11 cellular contexts compared by ENCODE assay signal in genomic region chr5:119321569-119322311, GRCh38. TPM values are rescaled to one million over a fixed set of nuclear protein-coding genes. Genes with fewer than 3 reads are reported as not detected.
DNase-seq lines count a peak whose midpoint lies in the region; ATAC-seq, FAIRE-seq and TF ChIP-seq lines count a peak whose summit lies in the region.
"Had no signal": no experiment of that assay in that cellular context is flagged by ENCODE, and none has a peak within 500 bp of the region (broad histone marks: within the 10 kb centered on the region; RNA-seq: fewer than 3 reads in every experiment).

No MANE protein-coding gene starts in this region.

- H2BK5ac ChIP-seq in H1 (ENCODE audit: low read depth, low read length) = peak overlapping the region; percentile 88; the same call in 1 of the 2 replicates

- peak overlapping the region; percentile 92; the same call in 1 of the 2 replicates for H2BK12ac ChIP-seq in H1 (ENCODE audit: low read depth, low read length)

- no peak overlapping the region for H2AFZ ChIP-seq in H1 (ENCODE audit: low read length)

- ATAC-seq in T-helper 17 cell (peak; percentile 5), lower lobe of right lung (no peak), GM21528 (IDR thresholded peaks at IDR 0.05; ENCODE audit: low FRiP score, unreplicated experiment) (no peak)
- ATAC-seq in stimulated activated naive CD8-positive, alpha-beta T cell treated with anti-CD3 and anti-CD28 coated beads, Interleukin-15, amount 100 ng/mL, for 72 hours = no peak
- ATAC-seq: heart right ventricle had no signal

- POLR2A ChIA-PET in H1 (lab: Charles Lee; ENCODE audit: partially characterized antibody) = interaction anchor here (1.5 kb wide), 1 partner anchor 54 kb away, joined by 4 read pairs; no protein-coding TSS in a partner anchor

- H3K4me3 Mint-ChIP-seq in activated naive CD4-positive, alpha-beta T cell treated with anti-CD3 and anti-CD28 coated beads, Interleukin-2, amount 10 ng/mL, durations not matched to agents 7 days and 5 days = no peak overlapping the region
- peak overlapping the region; percentile 89 for H3K4me3 Mint-ChIP-seq in T-helper 17 cell
- H3K4me3 Mint-ChIP-seq in stimulated activated naive CD8-positive, alpha-beta T cell treated with anti-CD3 and anti-CD28 coated beads, Interleukin-15, amount 100 ng/mL, for 72 hours = peak overlapping the region; percentile 61 to 88

- peak overlapping the region; percentile 29; the same call in 1 of the 2 replicates for H2BK15ac ChIP-seq in H1 (ENCODE audit: low read length)

- H3K36me3 Mint-ChIP-seq in activated naive CD4-positive, alpha-beta T cell treated with anti-CD3 and anti-CD28 coated beads, Interleukin-2, amount 10 ng/mL, durations not matched to agents 7 days and 5 days = peaks cover 48% of the 10 kb centered on the region
- peaks cover 12% of the 10 kb centered on the region for H3K36me3 Mint-ChIP-seq in T-helper 17 cell (ENCODE audit: low read depth)

- peaks cover 91% of the 10 kb centered on the region for H3K4me1 Mint-ChIP-seq in activated naive CD4-positive, alpha-beta T cell treated with anti-CD3 and anti-CD28 coated beads, Interleukin-2, amount 10 ng/mL, durations not matched to agents 7 days and 5 days
- peaks cover 78% of the 10 kb centered on the region for H3K4me1 Mint-ChIP-seq in T-helper 17 cell
- peaks cover 80% of the 10 kb centered on the region for H3K4me1 Mint-ChIP-seq in stimulated activated naive CD8-positive, alpha-beta T cell treated with anti-CD3 and anti-CD28 coated beads, Interleukin-15, amount 100 ng/mL, for 72 hours

- no peak overlapping the region for H3K56ac ChIP-seq in H1 (replicated peaks; ENCODE audit: insufficient read length, low read depth, low read length)

- H3K14ac ChIP-seq in H1 (ENCODE audit: insufficient read length) = no peak overlapping the region

- 0 out of 2 replicates have a peak overlapping the region, but pooled peaks have one; percentile 48 for H2BK20ac ChIP-seq in H1 (ENCODE audit: low read length)

- peaks cover 3% of the 10 kb centered on the region; the same call in 1 of the 2 replicates for H3K23me2 ChIP-seq in H1 (ENCODE audit: low read depth, low read length)

- peak overlapping the region; percentile 84 for H3K27ac Mint-ChIP-seq in activated naive CD4-positive, alpha-beta T cell treated with anti-CD3 and anti-CD28 coated beads, Interleukin-2, amount 10 ng/mL, durations not matched to agents 7 days and 5 days
- H3K27ac Mint-ChIP-seq in T-helper 17 cell = peak overlapping the region; percentile 99
- peak overlapping the region; percentile 57 to 88 for H3K27ac Mint-ChIP-seq in stimulated activated naive CD8-positive, alpha-beta T cell treated with anti-CD3 and anti-CD28 coated beads, Interleukin-15, amount 100 ng/mL, for 72 hours

- no peak overlapping the region; the same call in 1 of the 2 replicates for H3K18ac ChIP-seq in H1 (ENCODE audit: extremely low read depth, low read length)

- DNase-seq in activated naive CD4-positive, alpha-beta T cell treated with anti-CD3 and anti-CD28 coated beads, Interleukin-2, amount 10 ng/mL, durations not matched to agents 7 days and 5 days = no peak
- DNase-seq in activated naive CD4-positive, alpha-beta T cell treated with Interleukin-2 at 50 U/mL for 16 hours = no peak
- DNase-seq in T-helper 17 cell (no peak), H1 (ENCODE audit: low read depth in 1 of 2, low spot score in 2 of 2) (no peak), lower lobe of right lung (no peak), NOMO-1 treated with dmso at 0.1 percent for 144 hours (lab: John Stamatoyannopoulos, UW; ENCODE audit: unreplicated experiment) (no peak)
- no peak for DNase-seq in stimulated activated naive CD8-positive, alpha-beta T cell treated with anti-CD3 and anti-CD28 coated beads, Interleukin-15, amount 100 ng/mL, for 72 hours
- DNase-seq: heart right ventricle, left ventricle myocardium inferior, NCI-H510A had no signal

- no peak overlapping the region for H3K27ac ChIP-seq in H1 (ENCODE audit: low read depth, low read length)
- H3K27ac ChIP-seq in lower lobe of right lung = no peak overlapping the region
- H3K27ac ChIP-seq: left ventricle myocardium inferior had no signal

- no peak overlapping the region for H3K4ac ChIP-seq in H1 (replicated peaks; ENCODE audit: insufficient read length, low read depth, low read length)

- no peak for TF ChIP-seq EP300 in H1 (IDR thresholded peaks at IDR 0.05; ENCODE audit: borderline replicate concordance in 1 of 2, low read depth in 2 of 2, low read length in 2 of 2)

- H3K9me3 ChIP-seq in T-helper 17 cell (ENCODE audit: control insufficient read depth, low read length, poor library complexity, severe bottlenecking) (no peaks in the 10 kb centered on the region), H1 (ENCODE audit: insufficient read depth in 2 of 2, low read depth in 1 of 2, low read length in 1 of 2) (no peaks in the 10 kb centered on the region), lower lobe of right lung (no peaks in the 10 kb centered on the region)
- H3K9me3 ChIP-seq: heart right ventricle, left ventricle myocardium inferior had no signal

- peak overlapping the region; percentile 34 for H4K91ac ChIP-seq in H1 (replicated peaks; ENCODE audit: insufficient read length, low read length)

- no peak overlapping the region for H3K23ac ChIP-seq in H1 (ENCODE audit: insufficient read length)

- no peak for TF ChIP-seq POLR2A in H1 (IDR thresholded peaks at IDR 0.05; ENCODE audit: control extremely low read depth in 1 of 2, low read depth in 2 of 2, low read length in 2 of 2)

- TF ChIP-seq CTCF in H1 (IDR thresholded peaks at IDR 0.05; ENCODE audit: control extremely low read depth in 1 of 3, insufficient read depth in 1 of 3, low read depth in 1 of 3, low read length in 3 of 3) (no peak), lower lobe of right lung (IDR thresholded peaks at IDR 0.05) (no peak)

- H4K20me1 ChIP-seq in H1 (replicated peaks in 1 of 2; ENCODE audit: control insufficient read depth in 1 of 2, insufficient read depth in 2 of 2, low read length in 2 of 2) = no peaks in the 10 kb centered on the region

- H4K8ac ChIP-seq in H1 (ENCODE audit: extremely low read depth, insufficient read depth, low read length) = no peak overlapping the region

- no peaks in the 10 kb centered on the region for H3K27me3 Mint-ChIP-seq in activated naive CD4-positive, alpha-beta T cell treated with anti-CD3 and anti-CD28 coated beads, Interleukin-2, amount 10 ng/mL, durations not matched to agents 7 days and 5 days
- H3K27me3 Mint-ChIP-seq in T-helper 17 cell = no peaks in the 10 kb centered on the region
- H3K27me3 Mint-ChIP-seq in stimulated activated naive CD8-positive, alpha-beta T cell treated with anti-CD3 and anti-CD28 coated beads, Interleukin-15, amount 100 ng/mL, for 72 hours = no peaks in the 10 kb centered on the region

- H3K9me3 Mint-ChIP-seq in activated naive CD4-positive, alpha-beta T cell treated with anti-CD3 and anti-CD28 coated beads, Interleukin-2, amount 10 ng/mL, durations not matched to agents 7 days and 5 days = no peaks in the 10 kb centered on the region
- H3K9me3 Mint-ChIP-seq in stimulated activated naive CD8-positive, alpha-beta T cell treated with anti-CD3 and anti-CD28 coated beads, Interleukin-15, amount 100 ng/mL, for 72 hours = no peaks in the 10 kb centered on the region

- intact Hi-C loops in lower lobe of right lung (cut with DNase I) = no loop called here

- H3K4me1 ChIP-seq in H1 (replicated peaks in 1 of 4; ENCODE audit: control insufficient read depth in 3 of 4, insufficient read depth in 4 of 4, low read length in 3 of 4) (peaks cover 0 to 10% (median 4%) of the 10 kb centered on the region in 4 experiments; a peak in 6 of 7 replicates), lower lobe of right lung (peaks cover 21% of the 10 kb centered on the region)

- H3K36me3 ChIP-seq in H1 (ENCODE audit: control insufficient read depth in 2 of 4, insufficient read depth in 4 of 4, low read length in 3 of 4) (no peaks in the 10 kb centered on the region), lower lobe of right lung (no peaks in the 10 kb centered on the region)
- H3K36me3 ChIP-seq: heart right ventricle, left ventricle myocardium inferior had no signal

- H3K4me2 ChIP-seq in H1 (ENCODE audit: insufficient read depth in 1 of 2, low read depth in 2 of 2, low read length in 2 of 2) = no peak overlapping the region

- no peaks in the 10 kb centered on the region; the same call in 1 of the 2 replicates for H3K79me1 ChIP-seq in H1 (ENCODE audit: low read depth, low read length)

- H3K27me3 ChIP-seq in H1 (replicated peaks in 1 of 4; ENCODE audit: control insufficient read depth in 3 of 4, extremely low read depth in 1 of 4, insufficient read depth in 3 of 4, low read length in 3 of 4) (no peaks in the 10 kb centered on the region), lower lobe of right lung (ENCODE audit: low read depth) (no peaks in the 10 kb centered on the region)
- H3K27me3 ChIP-seq: heart right ventricle had no signal

- peak overlapping the region; percentile 86 for H2AK5ac ChIP-seq in H1 (ENCODE audit: low read depth, low read length)

- peaks cover 3 to 8% of the 10 kb centered on the region in 2 experiments; a peak in 1 of 4 replicates for H3K79me2 ChIP-seq in H1 (ENCODE audit: control insufficient read depth in 1 of 2, insufficient read depth in 2 of 2, low read length in 2 of 2)

- H4K5ac ChIP-seq in H1 (ENCODE audit: insufficient read length, low read depth, low read length) = no peak overlapping the region

- no peak for TF ChIP-seq RAD21 in H1 (IDR thresholded peaks at IDR 0.05 in 1 of 2, conservative IDR thresholded peaks at IDR 0.05 in 1 of 2; ENCODE audit: low read depth in 2 of 2, low read length in 2 of 2)

- no peak for FAIRE-seq in H1 (lab: Jason Lieb, UNC)

- no peak overlapping the region for H3K4me3 ChIP-seq in H1 (ENCODE audit: extremely low read depth in 1 of 4, insufficient read depth in 2 of 4, low read depth in 3 of 4, low read length in 4 of 4)
- no peak overlapping the region for H3K4me3 ChIP-seq in lower lobe of right lung
- H3K4me3 ChIP-seq: heart right ventricle, left ventricle myocardium inferior had no signal

- WGBS in H1 (ENCODE audit: extremely low coverage in 1 of 2, insufficient coverage in 1 of 2, insufficient read length in 1 of 2, insufficient replicate concordance in 2 of 2, low coverage in 1 of 2, low lambda C conversion rate in 2 of 2, missing lambda C conversion rate in 1 of 2), 2 experiments = 88% methylated on average over 6 of the region's 6 CpGs; no CpG with 5 or more reads in 1 of the 2 experiments

- CTCF ChIA-PET in activated naive CD4-positive, alpha-beta T cell treated with anti-CD3 and anti-CD28 coated beads, Interleukin-2, amount 10 ng/mL, durations not matched to agents 7 days and 5 days (lab: Charles Lee) = interaction anchor here (0.8 to 1.7 kb wide), 5 partner anchors 12 to 90 kb away, joined by 3 to 7 read pairs (median 3); no protein-coding TSS in a partner anchor
- CTCF ChIA-PET in H1 (lab: Charles Lee; ENCODE audit: partially characterized antibody) = interaction anchor here (0.8 to 1.4 kb wide), 3 partner anchors 14 to 90 kb away, joined by 3 to 6 read pairs (median 3); no protein-coding TSS in a partner anchor

- H3K9ac ChIP-seq in H1 (replicated peaks in 1 of 4; ENCODE audit: extremely low read depth in 1 of 4, low read depth in 3 of 4, low read length in 3 of 4) = no peak overlapping the region

- no peak overlapping the region for H2BK120ac ChIP-seq in H1 (replicated peaks; ENCODE audit: low read depth, low read length)

RNA-seq across cellular contexts. Expression of gene TNFAIP8, which starts 34.1 kb away (rescaled TPM):
- total RNA-seq in T-helper 17 cell (100 to 1,000 TPM; 130 to 140 TPM), lower lobe of right lung (29.5 TPM)
- 17.8 and 19.3 TPM in 2 replicates for total RNA-seq in H1 (2021; fragmentation: NEBNext Ultra II Directional; extraction: Animal tissue kit (Norgen Biotek cat#: 25700))
- 9.4 and 12.4 TPM in 2 replicates for polyA plus RNA-seq in H1 (2011; rRNA removed)
- 15.9 TPM for polyA plus RNA-seq in H1 (2011; cell fraction: cytosol; rRNA removed)
- polyA plus RNA-seq in H1 (2011; cell fraction: nucleus; rRNA removed) = 10.8 TPM
- polyA plus RNA-seq in H1 (2012, experiment 1 of 2) = 15.0 to 23.2 TPM (median 17.1 TPM) in 4 replicates
- polyA plus RNA-seq in H1 (2012, experiment 2 of 2) = 2.8 TPM
- 12.1 TPM for polyA plus RNA-seq in H1 (2013, experiment 1 of 2)
- polyA plus RNA-seq in H1 (2013, experiment 2 of 2) = 12.9 TPM
- polyA minus RNA-seq in H1 (2011; rRNA and poly(A)+ RNA removed) = 11.5 and 12.8 TPM in 2 replicates
- 19.8 TPM for polyA minus RNA-seq in H1 (2011; cell fraction: cytosol; rRNA and poly(A)+ RNA removed)
- polyA minus RNA-seq in H1 (2011; cell fraction: nucleus; rRNA and poly(A)+ RNA removed) = 19.0 TPM
